10 cellular contexts compared by ENCODE assay signal in the genomic region with DNA sequence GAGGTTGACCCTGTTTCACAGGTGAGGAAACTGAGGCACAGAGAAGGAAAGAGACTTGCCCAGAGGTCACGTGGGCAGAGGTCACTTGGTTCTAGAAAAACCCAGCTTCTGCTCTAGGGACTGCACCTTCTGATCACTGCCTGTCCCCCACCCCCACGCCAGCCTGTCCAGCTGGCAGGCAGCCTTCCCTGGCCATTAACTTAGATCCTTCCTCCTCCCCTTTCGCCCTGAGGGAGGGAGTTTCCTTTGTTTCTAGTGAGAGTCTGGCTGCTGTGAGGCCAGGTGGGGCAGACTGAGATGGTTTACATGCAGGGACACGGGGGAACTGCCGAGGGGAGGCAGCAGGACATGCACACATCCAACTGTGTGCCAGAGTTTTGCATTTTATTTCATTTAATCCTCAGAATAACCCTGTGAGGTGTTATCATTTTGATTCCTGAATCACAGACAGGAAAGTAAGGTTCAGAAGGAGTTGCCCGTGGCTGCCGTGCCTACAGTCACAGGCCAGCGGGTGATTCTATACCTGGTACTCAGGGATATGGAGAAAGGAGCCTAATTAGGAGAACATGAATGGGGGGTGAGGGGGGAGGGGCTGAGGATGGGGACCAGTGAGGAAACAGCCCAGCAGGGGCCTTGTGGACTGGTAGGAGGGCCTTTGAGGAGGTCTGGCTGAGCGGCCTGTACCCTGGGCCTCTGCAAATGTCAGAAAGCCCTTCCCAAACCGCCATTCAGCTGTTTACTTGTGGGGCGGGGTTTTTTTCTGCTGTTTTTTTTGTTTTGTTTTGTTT. TPM values are rescaled to one million over a fixed set of nuclear protein-coding genes. Genes with fewer than 3 reads are reported as not detected.
DNase-seq lines count a peak whose midpoint lies in the region; ATAC-seq and TF ChIP-seq lines count a peak whose summit lies in the region.
"Had no signal": no experiment of that assay in that cellular context is flagged by ENCODE, and none has a peak within 500 bp of the region (broad histone marks: within the 10 kb centered on the region; RNA-seq: fewer than 3 reads in every experiment).

No MANE protein-coding gene starts in this region.

- no peak overlapping the region for H3K9ac ChIP-seq in IMR-90 (ENCODE audit: low read depth, low read length)
- H3K9ac ChIP-seq in PC-3 (ENCODE audit: low read length): no peak overlapping the region

- peaks cover 49% of the 10 kb centered on the region for H3K27me3 ChIP-seq in IMR-90 (ENCODE audit: control insufficient read depth, insufficient read depth, low read length)
- no peaks in the 10 kb centered on the region for H3K27me3 ChIP-seq in PC-3 (ENCODE audit: low read length)
- H3K27me3 ChIP-seq in stomach: peaks cover 0 to 26% (median 13%) of the 10 kb centered on the region in 3 donors

- H3K79me2 ChIP-seq in PC-3 (ENCODE audit: low read length): peaks cover 17% of the 10 kb centered on the region

- H2BK20ac ChIP-seq in IMR-90 (ENCODE audit: low read depth, low read length): no peak overlapping the region

- no peak overlapping the region for H2AK5ac ChIP-seq in IMR-90 (ENCODE audit: low read depth, low read length)

- H3K9me3 ChIP-seq in IMR-90 (ENCODE audit: control insufficient read depth, insufficient read depth, low read length) (no peaks in the 10 kb centered on the region), PC-3 (ENCODE audit: low read length) (no peaks in the 10 kb centered on the region), stomach (no peaks in the 10 kb centered on the region)

- no peak for TF ChIP-seq EP300 in stomach (IDR thresholded peaks at IDR 0.05)

- intact Hi-C loops in IMR-90 (cut with micrococcal nuclease) (no loop called here), PC-3 (cut with micrococcal nuclease) (no loop called here), stomach (cut with DNase I; ENCODE audit: low total_unique reads) (no loop called here)
- intact Hi-C loops in activated T-helper 2 cell treated with anti-CD3 and anti-CD28 coated beads, Interferon-gamma antibody, Interleukin-2, Interleukin-4, amounts not matched to agents 10 μg/mL and 5 μg/mL and 100 μg/mL, durations not matched to agents 14 hours and 24 hours and 36 hours (cut with micrococcal nuclease): no loop called here

- no peaks in the 10 kb centered on the region for H3K79me1 ChIP-seq in IMR-90 (ENCODE audit: low read depth in 1 of 2, low read length in 2 of 2)

- in situ Hi-C loops in IMR-90 (cut with MboI; ENCODE audit: low sequenced_read_pairs): no loop called here

- peaks cover 14% of the 10 kb centered on the region for H3K27me3 Mint-ChIP-seq in glutamatergic neuron (ENCODE audit: unreplicated experiment)
- H3K27me3 Mint-ChIP-seq in activated T-helper 2 cell treated with anti-CD3 and anti-CD28 coated beads, Interferon-gamma antibody, Interleukin-2, Interleukin-4, amounts not matched to agents 10 μg/mL and 5 μg/mL and 100 μg/mL, durations not matched to agents 14 hours and 24 hours and 36 hours (ENCODE audit: low read depth): peaks cover 49% of the 10 kb centered on the region

- H3K4me2 ChIP-seq in IMR-90 (ENCODE audit: low read depth, low read length): no peak overlapping the region
- H3K4me2 ChIP-seq in PC-3 (ENCODE audit: low read length): peak overlapping the region; percentile 49

- H2BK5ac ChIP-seq in IMR-90 (ENCODE audit: low read depth, low read length, poor library complexity, severe bottlenecking): no peak overlapping the region

- no peak overlapping the region for H2AFZ ChIP-seq in IMR-90 (replicated peaks; ENCODE audit: low read length, poor library complexity)
- H2AFZ ChIP-seq in PC-3 (ENCODE audit: low read length): no peak overlapping the region

- BruUV-seq in IMR-90 (replicated peaks; lab: Mats Ljungman, UMichigan) (no TSS peak), PC-3 (replicated peaks; lab: Mats Ljungman, UMichigan) (no TSS peak)

- H3K27ac ChIP-seq in IMR-90 (ENCODE audit: insufficient read depth, low read length) (no peak overlapping the region), PC-3 (ENCODE audit: low read length) (no peak overlapping the region), stomach (peak overlapping the region; percentile 27 to 85 (median 65))

- H3K27ac Mint-ChIP-seq in glutamatergic neuron (ENCODE audit: unreplicated experiment): peak overlapping the region; percentile 99
- no peak overlapping the region for H3K27ac Mint-ChIP-seq in activated T-helper 2 cell treated with anti-CD3 and anti-CD28 coated beads, Interferon-gamma antibody, Interleukin-2, Interleukin-4, amounts not matched to agents 10 μg/mL and 5 μg/mL and 100 μg/mL, durations not matched to agents 14 hours and 24 hours and 36 hours
- H3K27ac Mint-ChIP-seq: IgD-negative memory B cell had no signal

- no peak for TF ChIP-seq RAD21 in IMR-90 (IDR thresholded peaks at IDR 0.05; ENCODE audit: low read length)

- peaks cover 52% of the 10 kb centered on the region for H3K4me1 Mint-ChIP-seq in glutamatergic neuron (ENCODE audit: low read depth, unreplicated experiment)
- peaks cover 7% of the 10 kb centered on the region for H3K4me1 Mint-ChIP-seq in activated T-helper 2 cell treated with anti-CD3 and anti-CD28 coated beads, Interferon-gamma antibody, Interleukin-2, Interleukin-4, amounts not matched to agents 10 μg/mL and 5 μg/mL and 100 μg/mL, durations not matched to agents 14 hours and 24 hours and 36 hours (ENCODE audit: low read depth)

- whole genome bisulfite sequencing in IMR-90 (ENCODE audit: extremely low coverage in 2 of 2, insufficient read length in 1 of 2), 2 experiments: 56% methylated on average over 3 of the region's 11 CpGs; no CpG with 5 or more reads in 1 of the 2 experiments
- WGBS in stomach, 5 donors: 33 to 46% (median 35%) methylated on average over 11 of the region's 11 CpGs

- H2BK120ac ChIP-seq in IMR-90 (ENCODE audit: low read depth, low read length): no peak overlapping the region

- no peak overlapping the region for H3K56ac ChIP-seq in IMR-90 (ENCODE audit: extremely low read depth, insufficient read depth, low read length)

- TF ChIP-seq POLR2A in IMR-90 (IDR thresholded peaks at IDR 0.05; ENCODE audit: low read depth, low read length): no peak
- no peak for TF ChIP-seq POLR2A in stomach (IDR thresholded peaks at IDR 0.05)

- H3K18ac ChIP-seq in IMR-90 (ENCODE audit: low read depth, low read length): no peak overlapping the region

- H3K36me3 ChIP-seq in IMR-90 (ENCODE audit: control insufficient read depth, insufficient read depth, low read length): no peaks in the 10 kb centered on the region
- no peaks in the 10 kb centered on the region for H3K36me3 ChIP-seq in PC-3 (ENCODE audit: low read depth, low read length)
- no peaks in the 10 kb centered on the region for H3K36me3 ChIP-seq in stomach

- peak overlapping the region; percentile 57 for H3K4me3 Mint-ChIP-seq in glutamatergic neuron (ENCODE audit: unreplicated experiment)
- H3K4me3 Mint-ChIP-seq in activated T-helper 2 cell treated with anti-CD3 and anti-CD28 coated beads, Interferon-gamma antibody, Interleukin-2, Interleukin-4, amounts not matched to agents 10 μg/mL and 5 μg/mL and 100 μg/mL, durations not matched to agents 14 hours and 24 hours and 36 hours (ENCODE audit: low read depth): no peak overlapping the region
- H3K4me3 Mint-ChIP-seq: IgD-negative memory B cell had no signal

- H3K4ac ChIP-seq in IMR-90 (ENCODE audit: low read depth, low read length): no peak overlapping the region

- DNase-seq in IMR-90 (peak; percentile 36), PC-3 (peak; percentile 61), glutamatergic neuron (peak; percentile 65), stomach (peak; percentile 83), T1000 (lab: John Stamatoyannopoulos, UW) (no peak)
- no peak for DNase-seq in activated T-helper 2 cell treated with anti-CD3 and anti-CD28 coated beads, Interferon-gamma antibody, Interleukin-2, Interleukin-4, amounts not matched to agents 10 μg/mL and 5 μg/mL and 100 μg/mL, durations not matched to agents 14 hours and 24 hours and 36 hours (ENCODE audit: low spot score)
- DNase-seq: stimulated activated CD4-positive, alpha-beta T cell treated with anti-CD3 and anti-CD28 coated beads, Interleukin-2, amount 100 ng/mL, for 48 hours had no signal

- H3K4me3 ChIP-seq in IMR-90 (ENCODE audit: insufficient read depth, low read depth, low read length) (no peak overlapping the region), PC-3 (ENCODE audit: low read length) (no peak overlapping the region; the same call in 1 of the 2 replicates), stomach (peak overlapping the region in 1 of 4 donors; percentile 26)

- H3K9me3 Mint-ChIP-seq in glutamatergic neuron (ENCODE audit: unreplicated experiment): peaks cover 5% of the 10 kb centered on the region
- H3K9me3 Mint-ChIP-seq in activated T-helper 2 cell treated with anti-CD3 and anti-CD28 coated beads, Interferon-gamma antibody, Interleukin-2, Interleukin-4, amounts not matched to agents 10 μg/mL and 5 μg/mL and 100 μg/mL, durations not matched to agents 14 hours and 24 hours and 36 hours: no peaks in the 10 kb centered on the region
- H3K9me3 Mint-ChIP-seq: IgD-negative memory B cell had no signal

- dilution Hi-C loops in IMR-90 (cut with HindIII; ENCODE audit: low sequenced_read_pairs, unreplicated experiment): no loop called here

- POLR2A ChIA-PET in IMR-90 (lab: Charles Lee; ENCODE audit: unreplicated experiment): no interaction called here
- POLR2A ChIA-PET in PC-3 (lab: Charles Lee; ENCODE audit: unreplicated experiment): no interaction called here

- no peak overlapping the region for H3K14ac ChIP-seq in IMR-90 (replicated peaks; ENCODE audit: low read depth, low read length)

- no peaks in the 10 kb centered on the region for H4K20me1 ChIP-seq in IMR-90 (ENCODE audit: insufficient read depth, low read length)
- H4K20me1 ChIP-seq in PC-3 (ENCODE audit: low read length): 0 out of 2 replicates have a peak, but pooled peaks cover 4% of the 10 kb centered on the region

- no peak overlapping the region for H4K91ac ChIP-seq in IMR-90 (ENCODE audit: insufficient read depth, low read depth, low read length)

- ATAC-seq in IMR-90 (ENCODE audit: low read depth): no peak
- peak; percentile 42 for ATAC-seq in PC-3
- ATAC-seq in HG03097 (IDR thresholded peaks at IDR 0.05; ENCODE audit: low FRiP score, unreplicated experiment): no peak
- ATAC-seq in HG03025 (IDR thresholded peaks at IDR 0.05; ENCODE audit: low FRiP score, unreplicated experiment): no peak

- H3K36me3 Mint-ChIP-seq in glutamatergic neuron (ENCODE audit: unreplicated experiment): no peaks in the 10 kb centered on the region
- H3K36me3 Mint-ChIP-seq in activated T-helper 2 cell treated with anti-CD3 and anti-CD28 coated beads, Interferon-gamma antibody, Interleukin-2, Interleukin-4, amounts not matched to agents 10 μg/mL and 5 μg/mL and 100 μg/mL, durations not matched to agents 14 hours and 24 hours and 36 hours (ENCODE audit: low read depth): no peaks in the 10 kb centered on the region

- no peak overlapping the region for H3K23ac ChIP-seq in IMR-90 (ENCODE audit: low read depth, low read length)

- H2BK15ac ChIP-seq in IMR-90 (ENCODE audit: low read depth, low read length): no peak overlapping the region

- H3F3A ChIP-seq in PC-3 (ENCODE audit: low read length, unreplicated experiment): no peaks in the 10 kb centered on the region

- H3K9me2 ChIP-seq in PC-3 (replicated peaks; ENCODE audit: low read length): no peaks in the 10 kb centered on the region

- H4K5ac ChIP-seq in IMR-90 (ENCODE audit: low read depth, low read length): no peak overlapping the region

- peaks cover 4% of the 10 kb centered on the region for H3K4me1 ChIP-seq in IMR-90 (ENCODE audit: control insufficient read depth, insufficient read depth, low read length)
- peaks cover 28% of the 10 kb centered on the region for H3K4me1 ChIP-seq in PC-3 (ENCODE audit: insufficient read depth, low read length)
- H3K4me1 ChIP-seq in stomach: peaks cover 43 to 79% (median 62%) of the 10 kb centered on the region in 4 donors

- no peak overlapping the region for H2AK9ac ChIP-seq in IMR-90 (replicated peaks; ENCODE audit: low read depth, low read length, poor library complexity)

- H3K9me1 ChIP-seq in IMR-90 (ENCODE audit: insufficient read depth, low read length): no peaks in the 10 kb centered on the region; the same call in 1 of the 2 replicates

- no peak overlapping the region for H4K8ac ChIP-seq in IMR-90 (ENCODE audit: low read depth in 2 of 2, low read length in 2 of 2)

- CTCF ChIA-PET in IMR-90 (lab: Yijun Ruan, JAX) (no interaction called here), PC-3 (lab: Charles Lee) (no interaction called here)

- TF ChIP-seq CTCF in IMR-90 (conservative IDR thresholded peaks at IDR 0.05; ENCODE audit: low read depth, low read length) (no peak), PC-3 (conservative IDR thresholded peaks at IDR 0.05; ENCODE audit: low read depth, low read length) (no peak), glutamatergic neuron (IDR thresholded peaks at IDR 0.05; ENCODE audit: partially characterized antibody, unreplicated experiment) (no peak), stomach (IDR thresholded peaks at IDR 0.05) (no peak)

RNA-seq across cellular contexts. Expression of a gene that starts 3.4 kb away (rescaled TPM):
- not detected in 2 replicates for total RNA-seq in IMR-90 (2012; rRNA removed)
- not detected in 2 replicates for polyA plus RNA-seq in IMR-90 (2012; rRNA removed)
- not detected in 2 replicates for polyA plus RNA-seq in IMR-90 (2012; cell fraction: cytosol; rRNA removed)
- polyA plus RNA-seq in IMR-90 (2012; cell fraction: nucleus; rRNA removed; ENCODE audit: low replicate concordance): under 0.01 TPM in 1 of 2 replicates, not detected in the other
- total RNA-seq in PC-3 (2014; rRNA removed): 5.5 and 9.2 TPM in 2 replicates
- 1.1 TPM for total RNA-seq in glutamatergic neuron (ENCODE audit: unreplicated experiment)
- total RNA-seq in stomach: 10 to 100 TPM in 2 of 5 donors, 1 to 10 TPM in 2, under 1 TPM in 1; under 0.01 to 17.4 (median 7.3) TPM
- polyA plus RNA-seq in stomach: 10 to 100 TPM in 1 of 3 donors, 1 to 10 TPM in 2; 5.7 to 14.2 (median 7.8) TPM
- total RNA-seq in activated T-helper 2 cell treated with anti-CD3 and anti-CD28 coated beads, Interferon-gamma antibody, Interleukin-2, Interleukin-4, amounts not matched to agents 10 μg/mL and 5 μg/mL and 100 μg/mL, durations not matched to agents 14 hours and 24 hours and 36 hours: 0.07 and 0.11 TPM in 2 replicates
- polyA plus RNA-seq: IgD-negative memory B cell had no signal

RNA-seq across cellular contexts. Expression of a gene that starts 37.9 kb away (rescaled TPM):
- total RNA-seq in IMR-90 (2012; rRNA removed) (not detected in 2 replicates), PC-3 (2014; rRNA removed) (not detected in 2 replicates), glutamatergic neuron (ENCODE audit: unreplicated experiment) (not detected), stomach (1 to 10 TPM in 2 of 5 donors, not detected in 3; 1.1 to 1.3 TPM)
- polyA plus RNA-seq in IMR-90 (2012; rRNA removed) (not detected in 2 replicates), stomach (not detected)
- polyA plus RNA-seq in IMR-90 (2012; cell fraction: cytosol; rRNA removed): not detected in 2 replicates
- 0.09 TPM in 1 of 2 replicates, not detected in the other for polyA plus RNA-seq in IMR-90 (2012; cell fraction: nucleus; rRNA removed; ENCODE audit: low replicate concordance)
- total RNA-seq in activated T-helper 2 cell treated with anti-CD3 and anti-CD28 coated beads, Interferon-gamma antibody, Interleukin-2, Interleukin-4, amounts not matched to agents 10 μg/mL and 5 μg/mL and 100 μg/mL, durations not matched to agents 14 hours and 24 hours and 36 hours: 1.7 and 2.0 TPM in 2 replicates

Comparison
In these comparisons a context has a peak if more than half of its experiments do, and no peak if none do; other contexts are left out.
1. DNase-seq: peak in IMR-90 (single experiment), PC-3 (single experiment), glutamatergic neuron (single experiment) and stomach (single experiment); none in activated T-helper 2 cell treated with anti-CD3 and anti-CD28 coated beads, Interferon-gamma antibody, Interleukin-2, Interleukin-4, amounts not matched to agents 10 μg/mL and 5 μg/mL and 100 μg/mL, durations not matched to agents 14 hours and 24 hours and 36 hours (single experiment) and T1000 (single experiment).
2. H3K27ac ChIP-seq: peak in stomach (5 of 5); none in IMR-90 (single experiment) and PC-3 (single experiment).